Comparison of ENCODE assay signal across 1 cellular context in genomic region chr4:117596917-117597316, GRCh38.
TF ChIP-seq lines count a peak whose summit lies in the region.

No MANE protein-coding gene starts in this region.

TF ChIP-seq in GM23338, 12 proteins besides CTCF, POLR2A, EP300 and RAD21 (continued from another document):
- no peak for TF ChIP-seq ZNF462 (CRISPR knock-in tag; IDR thresholded peaks at IDR 0.05)
- TF ChIP-seq ETS1 (IDR thresholded peaks at IDR 0.05), result no peak
- TF ChIP-seq JUNB (IDR thresholded peaks at IDR 0.05; ENCODE audit: unreplicated experiment), result no peak
- TF ChIP-seq ZNF331 (CRISPR knock-in tag; IDR thresholded peaks at IDR 0.05; ENCODE audit: low read depth), result no peak
